In genomic region chr9:98944130-98945074, GRCh38 we compare ENCODE assay signal across 8 cellular contexts. TPM values are rescaled to one million over a fixed set of nuclear protein-coding genes. Genes with fewer than 3 reads are reported as not detected.
DNase-seq lines count a peak whose midpoint lies in the region; ATAC-seq and TF ChIP-seq lines count a peak whose summit lies in the region.
"Had no signal": no experiment of that assay in that cellular context is flagged by ENCODE, and none has a peak within 500 bp of the region (broad histone marks: within the 10 kb centered on the region; RNA-seq: fewer than 3 reads in every experiment).

No MANE protein-coding gene starts in this region.

- peaks cover 0 to 42% (median 34%) of the 10 kb centered on the region in 4 donors for H3K4me1 ChIP-seq in sigmoid colon

- DNase-seq in H7: peak; percentile 74
- peak; percentile 58 for DNase-seq in Right ventricle myocardium superior
- DNase-seq in sigmoid colon: peak; percentile 80
- DNase-seq in HuH-7.5 (ENCODE audit: low spot score): no peak

- 9 to 16% methylated on average over 49 of the region's 49 CpGs for WGBS in sigmoid colon, 2 donors

- H3K27ac ChIP-seq in sigmoid colon: peak overlapping the region; percentile 85 to 89 (median 87)

- H3K36me3 ChIP-seq in H7 (replicated peaks; ENCODE audit: control insufficient read depth, insufficient read depth, low read length) (no peaks in the 10 kb centered on the region), sigmoid colon (no peaks in the 10 kb centered on the region)

- H3K27me3 ChIP-seq in H7 (ENCODE audit: control insufficient read depth, insufficient read depth, low read length) (peaks cover 44% of the 10 kb centered on the region), sigmoid colon (no peaks in the 10 kb centered on the region)

- ATAC-seq in SK-N-SH treated with all-trans-retinoic acid at 6 μM for 48 hours (peak; percentile 60), Right ventricle myocardium superior (ENCODE audit: poor library complexity) (peak; percentile 56), GM19397 (IDR thresholded peaks at IDR 0.05; ENCODE audit: unreplicated experiment) (no peak), GM21717 (IDR thresholded peaks at IDR 0.05; ENCODE audit: unreplicated experiment) (no peak)

- H3K9me3 ChIP-seq in sigmoid colon: no peaks in the 10 kb centered on the region

- H3K4me3 ChIP-seq in H7 (ENCODE audit: insufficient read depth, low read depth, low read length): peak overlapping the region; percentile 48
- H3K4me3 ChIP-seq in sigmoid colon: peak overlapping the region; percentile 64 to 78 (median 70)

- intact Hi-C loops in Right ventricle myocardium superior (cut with DNase I) (loop anchor here (5.0 kb wide), 1 partner anchor 72 kb away; no protein-coding TSS in a partner anchor), sigmoid colon (cut with DNase I) (loop anchor here (2.0 kb wide), 1 partner anchor 54 kb away; no protein-coding TSS in a partner anchor)

- TF ChIP-seq POLR2A in sigmoid colon (IDR thresholded peaks at IDR 0.05): peak in 1 of 2 donors; percentile 13

- no peak for TF ChIP-seq EP300 in sigmoid colon (IDR thresholded peaks at IDR 0.05)

- no peak for TF ChIP-seq CTCF in sigmoid colon (IDR thresholded peaks at IDR 0.05)

TF ChIP-seq in SK-N-SH treated with all-trans-retinoic acid at 6 μM for 48 hours, 23 proteins besides CTCF, POLR2A, EP300 and RAD21:
- TF ChIP-seq RARB (CRISPR knock-in tag; IDR thresholded peaks at IDR 0.05) (no peak), ESRRG (CRISPR knock-in tag; IDR thresholded peaks at IDR 0.05) (no peak)
TF ChIP-seq in SK-N-SH treated with all-trans-retinoic acid at 6 μM for 48 hours: peak in this region for 0.

RNA-seq across cellular contexts. Expression of gene COL15A1, which starts 0.7 kb away (rescaled TPM):
- total RNA-seq in H7 (2014; rRNA removed; shearing (Covaris generic)): not detected in 2 replicates
- total RNA-seq in Right ventricle myocardium superior (55.9 TPM), sigmoid colon (100 to 1,000 TPM in 1 of 4 donors, 10 to 100 TPM in 3; 21.4 to 104 (median 58.0) TPM)
- 1 to 10 TPM in 2 of 3 donors, under 1 TPM in 1; under 0.01 to 7.1 (median 1.8) TPM for polyA plus RNA-seq in sigmoid colon
- polyA plus RNA-seq: keratinocyte had no signal

Comparison
In these comparisons a context has a peak if more than half of its experiments do, and no peak if none do; other contexts are left out.
1. ATAC-seq: peak in SK-N-SH treated with all-trans-retinoic acid at 6 μM for 48 hours (single experiment) and Right ventricle myocardium superior (single experiment); none in GM19397 (single experiment) and GM21717 (single experiment).
2. RNA of gene COL15A1, which starts 0.7 kb away (total RNA-seq): 21.4 to 104 TPM in sigmoid colon and 55.9 TPM in Right ventricle myocardium superior (single experiment); not detected in H7; every median in the first group is over 10 times any median in the second.